9 cellular contexts compared by ENCODE assay signal in genomic region chr15:72312605-72313447, GRCh38. TPM values are rescaled to one million over a fixed set of nuclear protein-coding genes. Genes with fewer than 3 reads are reported as not detected.
DNase-seq lines count a peak whose midpoint lies in the region; ATAC-seq, FAIRE-seq and TF ChIP-seq lines count a peak whose summit lies in the region.
"Had no signal": no experiment of that assay in that cellular context is flagged by ENCODE, and none has a peak within 500 bp of the region (broad histone marks: within the 10 kb centered on the region; RNA-seq: fewer than 3 reads in every experiment).

No MANE protein-coding gene starts in this region.

- H3K9ac ChIP-seq in Karpas-422 (ENCODE audit: low read length): no peak overlapping the region

- TF ChIP-seq EP300 in ovary (IDR thresholded peaks at IDR 0.05): no peak

- intact Hi-C loops in ovary (cut with DNase I): no loop called here

- TF ChIP-seq CTCF in foreskin keratinocyte (conservative IDR thresholded peaks at IDR 0.05) (peak; percentile 82), ovary (IDR thresholded peaks at IDR 0.05) (no peak)

- 57 to 65% (median 63%) methylated on average over 2 of the region's 2 CpGs for WGBS in ovary, 3 donors

- H3K9me3 ChIP-seq in Karpas-422 (ENCODE audit: low read length): no peaks in the 10 kb centered on the region
- no peaks in the 10 kb centered on the region for H3K9me3 ChIP-seq in ovary

- no peaks in the 10 kb centered on the region for H3K79me2 ChIP-seq in Karpas-422 (ENCODE audit: low read length)

- DNase-seq in 8988T (peak; percentile 74), Karpas-422 (peak; percentile 89), RPMI7951 (ENCODE audit: low read depth) (peak; percentile 73), foreskin keratinocyte (peak in 1 of 2 donors; percentile 37), ovary (peak in 3 of 5 donors; percentile 31 to 52 (median 37)), urothelium cell line (ENCODE audit: low spot score) (peak; percentile 75)
- DNase-seq in activated T-helper 1 cell treated with anti-CD3 and anti-CD28 coated beads, Interleukin-2, amount 50 U/mL, for 16 hours (ENCODE audit: low read depth in 1 of 2, low spot score in 1 of 2): peak; percentile 26 to 35

- TF ChIP-seq POLR2A in ovary (IDR thresholded peaks at IDR 0.05): no peak

- no peak overlapping the region for H3K4me3 ChIP-seq in Karpas-422 (ENCODE audit: low read length)
- no peak overlapping the region for H3K4me3 ChIP-seq in ovary

- no peak overlapping the region for H2AFZ ChIP-seq in Karpas-422 (ENCODE audit: low read length)

- no peak overlapping the region for H3K4me2 ChIP-seq in Karpas-422 (ENCODE audit: low read depth, low read length, poor library complexity, severe bottlenecking)

- ATAC-seq in GM18498 (IDR thresholded peaks at IDR 0.05; ENCODE audit: unreplicated experiment) (peak; percentile 59), foreskin keratinocyte (peak; percentile 82)

- H4K20me1 ChIP-seq in Karpas-422 (ENCODE audit: insufficient read depth, low read depth, low read length): no peaks in the 10 kb centered on the region

- no peak overlapping the region for H3K27ac ChIP-seq in Karpas-422 (ENCODE audit: low read length)
- H3K27ac ChIP-seq in foreskin keratinocyte: no peak overlapping the region
- no peak overlapping the region for H3K27ac ChIP-seq in ovary

- H3K4me1 ChIP-seq in Karpas-422 (ENCODE audit: low read length) (no peaks in the 10 kb centered on the region), foreskin keratinocyte (no peaks in the 10 kb centered on the region), ovary (ENCODE audit: insufficient read depth) (no peaks in the 10 kb centered on the region)

- H3K9me2 ChIP-seq in Karpas-422 (replicated peaks; ENCODE audit: insufficient read depth, low read length): no peaks in the 10 kb centered on the region

- FAIRE-seq in urothelium cell line (lab: Jason Lieb, UNC): peak; percentile 59

- no peaks in the 10 kb centered on the region for H3K27me3 ChIP-seq in Karpas-422 (ENCODE audit: low read length)
- peaks cover 23% of the 10 kb centered on the region for H3K27me3 ChIP-seq in foreskin keratinocyte
- H3K27me3 ChIP-seq in ovary: no peaks in the 10 kb centered on the region

- H3K36me3 ChIP-seq in Karpas-422 (ENCODE audit: insufficient read depth, low read length): no peaks in the 10 kb centered on the region
- no peaks in the 10 kb centered on the region for H3K36me3 ChIP-seq in ovary

RNA-seq across cellular contexts. Expression of gene CELF6, which starts 7.1 kb away (rescaled TPM):
- 4.4 and 4.6 TPM in 2 replicates for total RNA-seq in Karpas-422 (2014; rRNA removed; shearing (Covaris generic); ENCODE audit: low replicate concordance)
- total RNA-seq in RPMI7951 (2014; rRNA removed; shearing (Covaris generic)): not detected in 2 replicates
- total RNA-seq in foreskin keratinocyte: 0.17 and 0.18 TPM in 2 replicates
- 0.03 and 0.06 TPM in 2 replicates for polyA plus RNA-seq in foreskin keratinocyte
- total RNA-seq in ovary: 1 to 10 TPM; 3.4 to 8.5 (median 4.7) TPM
- 1 to 10 TPM; 3.2 to 7.1 TPM for polyA plus RNA-seq in ovary
- total RNA-seq: pulmonary artery endothelial cell had no signal

RNA-seq across cellular contexts. Expression of gene PARP6, which starts 40.5 kb away (rescaled TPM):
- total RNA-seq in Karpas-422 (2014; rRNA removed; shearing (Covaris generic); ENCODE audit: low replicate concordance): 73.2 and 82.0 TPM in 2 replicates
- total RNA-seq in RPMI7951 (2014; rRNA removed; shearing (Covaris generic)): 19.5 and 28.8 TPM in 2 replicates
- 48.1 and 52.2 TPM in 2 replicates for total RNA-seq in foreskin keratinocyte
- polyA plus RNA-seq in foreskin keratinocyte: 40.7 and 42.1 TPM in 2 replicates
- 10 to 100 TPM; 44.5 to 97.4 (median 70.0) TPM for total RNA-seq in ovary
- polyA plus RNA-seq in ovary: 10 to 100 TPM; 51.5 to 73.3 TPM
